ENCODE assay signal across 20 cellular contexts in the genomic region with DNA sequence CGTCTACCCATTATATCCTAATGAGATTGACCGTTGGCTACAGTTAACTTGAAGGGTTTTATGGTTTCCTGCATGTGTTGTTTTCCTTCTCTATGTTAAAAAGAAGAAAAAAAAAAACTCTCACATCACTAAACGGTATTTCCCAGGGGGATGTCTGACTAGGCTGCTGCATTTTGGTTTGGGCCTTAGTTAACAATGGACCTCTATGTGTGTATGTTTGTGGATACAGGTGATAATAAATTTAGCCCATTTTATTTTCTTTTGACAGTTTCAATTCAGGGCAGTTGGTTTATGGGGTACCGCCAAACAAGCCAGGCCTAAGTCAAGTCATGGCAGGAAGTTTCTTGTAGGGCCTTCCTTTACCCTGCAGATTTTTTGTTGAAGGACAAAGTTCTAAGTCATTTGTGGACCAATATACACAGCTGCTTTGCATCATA. TPM values are rescaled to one million over a fixed set of nuclear protein-coding genes. Genes with fewer than 3 reads are reported as not detected.
DNase-seq lines count a peak whose midpoint lies in the region; ATAC-seq and TF ChIP-seq lines count a peak whose summit lies in the region.
"Had no signal": no experiment of that assay in that cellular context is flagged by ENCODE, and none has a peak within 500 bp of the region (broad histone marks: within the 10 kb centered on the region; RNA-seq: fewer than 3 reads in every experiment).

No MANE protein-coding gene starts in this region.

- H3K27me3 Mint-ChIP-seq in mesothelial cell of epicardium (ENCODE audit: low read depth): no peaks in the 10 kb centered on the region
- H3K27me3 Mint-ChIP-seq: dendritic cell treated with granulocyte-macrophage colony-stimulating factor and Interleukin-4, amounts not matched to agents 40 ng/mL and 50 ng/mL, for 4 days had no signal

- no peak for TF ChIP-seq EP300 in stomach (IDR thresholded peaks at IDR 0.05)

- peaks cover 5 to 10% (median 7%) of the 10 kb centered on the region in 4 donors for H3K4me1 ChIP-seq in stomach
- H3K4me1 ChIP-seq: right lobe of liver had no signal

- H3K36me3 ChIP-seq in stomach: no peaks in the 10 kb centered on the region
- H3K36me3 ChIP-seq: left ventricle myocardium inferior, right lobe of liver had no signal

- TF ChIP-seq CTCF in mesothelial cell of epicardium (IDR thresholded peaks at IDR 0.05; ENCODE audit: unreplicated experiment) (no peak), stomach (IDR thresholded peaks at IDR 0.05) (no peak)

- H3K4me3 Mint-ChIP-seq in mesothelial cell of epicardium: no peak overlapping the region
- H3K4me3 Mint-ChIP-seq: activated CD8-positive, alpha-beta T cell treated with anti-CD3 and anti-CD28 coated beads, Interleukin-2, amount 10 ng/mL, durations not matched to agents 7 days and 5 days; dendritic cell treated with granulocyte-macrophage colony-stimulating factor and Interleukin-4, amounts not matched to agents 40 ng/mL and 50 ng/mL, for 4 days; natural killer cell treated with Interleukin-12 subunit alpha and Interleukin-12 subunit beta and Interleukin-15 and Interleukin-18, amount 100 ng/mL, for 72 hours; stimulated activated effector memory CD8-positive, alpha-beta T cell treated with anti-CD3 and anti-CD28 coated beads, Interleukin-12 subunit alpha, Interleukin-12 subunit beta, amount 100 ng/mL, for 72 hours had no signal

- peak overlapping the region; percentile 69 for H3K27ac Mint-ChIP-seq in mesothelial cell of epicardium
- H3K27ac Mint-ChIP-seq: activated CD8-positive, alpha-beta T cell treated with anti-CD3 and anti-CD28 coated beads, Interleukin-2, amount 10 ng/mL, durations not matched to agents 7 days and 5 days; dendritic cell treated with granulocyte-macrophage colony-stimulating factor and Interleukin-4, amounts not matched to agents 40 ng/mL and 50 ng/mL, for 4 days; natural killer cell treated with Interleukin-12 subunit alpha and Interleukin-12 subunit beta and Interleukin-15 and Interleukin-18, amount 100 ng/mL, for 72 hours; stimulated activated effector memory CD8-positive, alpha-beta T cell treated with anti-CD3 and anti-CD28 coated beads, Interleukin-12 subunit alpha, Interleukin-12 subunit beta, amount 100 ng/mL, for 72 hours had no signal

- H3K36me3 Mint-ChIP-seq in mesothelial cell of epicardium: peaks cover 20% of the 10 kb centered on the region
- H3K36me3 Mint-ChIP-seq: natural killer cell treated with Interleukin-12 subunit alpha and Interleukin-12 subunit beta and Interleukin-15 and Interleukin-18, amount 100 ng/mL, for 72 hours; stimulated activated effector memory CD8-positive, alpha-beta T cell treated with anti-CD3 and anti-CD28 coated beads, Interleukin-12 subunit alpha, Interleukin-12 subunit beta, amount 100 ng/mL, for 72 hours had no signal

- DNase-seq in NCI-H128 (lab: John Stamatoyannopoulos, UW; ENCODE audit: unreplicated experiment): peak; percentile 47
- no peak for DNase-seq in mesothelial cell of epicardium (ENCODE audit: low spot score in 2 of 2, unreplicated experiment in 2 of 2)
- no peak for DNase-seq in stomach
- DNase-seq in SKM-1 (lab: John Stamatoyannopoulos, UW; ENCODE audit: unreplicated experiment): no peak
- DNase-seq in putamen (ENCODE audit: low spot score): no peak
- DNase-seq: activated CD8-positive, alpha-beta T cell treated with anti-CD3 and anti-CD28 coated beads, Interleukin-2, amount 10 ng/mL, durations not matched to agents 7 days and 5 days; activated effector memory CD4-positive, alpha-beta T cell treated with Interleukin-2 at 50 U/mL for 16 hours; C1 segment of cervical spinal cord; hypothalamus; left ventricle myocardium inferior; NCI-H187; right lobe of liver; stimulated activated CD4-positive, alpha-beta T cell treated with anti-CD3 and anti-CD28 coated beads, Interleukin-4, amount 100 ng/mL, for 4 hours had no signal

- H3K27me3 ChIP-seq in stomach: no peaks in the 10 kb centered on the region
- H3K27me3 ChIP-seq: right lobe of liver had no signal

- H3K9me3 ChIP-seq in stomach: no peaks in the 10 kb centered on the region
- H3K9me3 ChIP-seq: left ventricle myocardium inferior, right lobe of liver had no signal

- WGBS in stomach, 5 donors: 52 to 67% (median 57%) methylated on average over 4 of the region's 4 CpGs

- H3K27ac ChIP-seq in stomach: no peak overlapping the region
- H3K27ac ChIP-seq: left ventricle myocardium inferior, right lobe of liver, SK-N-MC had no signal

- no peaks in the 10 kb centered on the region for H3K9me3 Mint-ChIP-seq in mesothelial cell of epicardium
- H3K9me3 Mint-ChIP-seq: dendritic cell treated with granulocyte-macrophage colony-stimulating factor and Interleukin-4, amounts not matched to agents 40 ng/mL and 50 ng/mL, for 4 days; natural killer cell treated with Interleukin-12 subunit alpha and Interleukin-12 subunit beta and Interleukin-15 and Interleukin-18, amount 100 ng/mL, for 72 hours; stimulated activated effector memory CD8-positive, alpha-beta T cell treated with anti-CD3 and anti-CD28 coated beads, Interleukin-12 subunit alpha, Interleukin-12 subunit beta, amount 100 ng/mL, for 72 hours had no signal

- ATAC-seq in GM18868 (IDR thresholded peaks at IDR 0.05; ENCODE audit: unreplicated experiment): peak; percentile 78
- peak; percentile 56 for ATAC-seq in HG02642 (IDR thresholded peaks at IDR 0.05; ENCODE audit: poor library complexity, unreplicated experiment)
- no peak for ATAC-seq in GM19455 (IDR thresholded peaks at IDR 0.05; ENCODE audit: unreplicated experiment)
- ATAC-seq: activated CD8-positive, alpha-beta T cell treated with anti-CD3 and anti-CD28 coated beads, Interleukin-2, amount 10 ng/mL, durations not matched to agents 7 days and 5 days; natural killer cell treated with Interleukin-12 subunit alpha and Interleukin-12 subunit beta and Interleukin-15 and Interleukin-18, amount 100 ng/mL, for 72 hours; right lobe of liver; stimulated activated effector memory CD8-positive, alpha-beta T cell treated with anti-CD3 and anti-CD28 coated beads, Interleukin-12 subunit alpha, Interleukin-12 subunit beta, amount 100 ng/mL, for 72 hours had no signal

- H3K4me1 Mint-ChIP-seq in mesothelial cell of epicardium: peaks cover 45% of the 10 kb centered on the region
- H3K4me1 Mint-ChIP-seq: stimulated activated effector memory CD8-positive, alpha-beta T cell treated with anti-CD3 and anti-CD28 coated beads, Interleukin-12 subunit alpha, Interleukin-12 subunit beta, amount 100 ng/mL, for 72 hours had no signal

- H3K4me3 ChIP-seq in stomach: no peak overlapping the region
- H3K4me3 ChIP-seq: left ventricle myocardium inferior, right lobe of liver, SK-N-MC had no signal

- TF ChIP-seq POLR2A in stomach (IDR thresholded peaks at IDR 0.05): no peak

- intact Hi-C loops in stomach (cut with DNase I; ENCODE audit: low total_unique reads): no loop called here

RNA-seq across cellular contexts. Expression of a gene that starts 10.0 kb away (rescaled TPM):
- total RNA-seq in mesothelial cell of epicardium (221 to 224 TPM (median 223 TPM) in 3 replicates), stomach (10 to 100 TPM in 4 of 5 donors, 1 to 10 TPM in 1; 1.2 to 62.0 (median 28.1) TPM)
- 10 to 100 TPM in 2 of 3 donors, 1 to 10 TPM in 1; 5.3 to 21.3 (median 11.8) TPM for polyA plus RNA-seq in stomach
